Comparison of ENCODE assay signal across 8 cellular contexts in the genomic region with DNA sequence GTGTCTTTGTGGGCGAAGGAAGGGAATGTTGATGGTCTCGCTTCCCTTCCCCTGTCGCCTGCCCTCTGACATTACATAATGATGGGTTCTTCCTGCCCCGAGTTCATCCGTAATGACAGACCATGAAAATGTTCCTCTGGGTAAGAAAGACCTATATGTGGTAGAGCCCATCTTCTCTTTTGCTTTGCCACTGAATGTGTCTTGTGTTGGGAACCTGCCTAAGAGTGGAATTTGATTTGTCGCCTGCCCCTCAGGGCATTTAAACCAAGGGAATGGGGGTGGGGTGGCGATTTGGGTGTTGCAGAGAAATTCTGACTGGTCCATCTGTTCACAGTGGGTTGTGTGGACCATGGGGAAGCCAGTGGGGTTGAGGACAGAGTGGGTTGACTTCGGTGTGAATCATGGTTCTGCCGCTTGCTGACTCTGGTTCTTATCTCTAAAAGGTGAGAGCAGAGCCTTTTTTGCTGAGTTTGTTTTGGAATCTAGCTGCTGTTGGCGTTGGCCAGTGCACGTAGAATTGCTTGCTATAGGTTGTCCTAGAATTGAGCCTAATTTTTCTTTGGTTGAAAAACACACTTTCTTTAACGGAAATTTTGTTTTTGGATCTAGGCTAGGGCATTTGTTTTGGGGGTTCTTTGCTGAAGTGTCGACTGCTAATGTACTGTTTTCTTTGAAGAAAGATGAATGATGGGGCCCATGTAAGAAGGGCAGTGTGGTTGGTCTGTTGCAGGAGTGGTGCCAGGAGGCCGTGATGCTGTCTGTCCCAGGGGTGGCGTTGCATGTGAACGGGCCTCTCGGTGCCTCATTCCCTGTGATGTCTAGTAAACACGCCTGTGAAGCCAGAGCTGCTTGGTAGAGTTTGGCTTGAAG. TPM values are rescaled to one million over a fixed set of nuclear protein-coding genes. Genes with fewer than 3 reads are reported as not detected.
DNase-seq lines count a peak whose midpoint lies in the region; ATAC-seq and TF ChIP-seq lines count a peak whose summit lies in the region.

No MANE protein-coding gene starts in this region.

- no peak for ATAC-seq in GM21786 (IDR thresholded peaks at IDR 0.05; ENCODE audit: unreplicated experiment)

- H3K27ac ChIP-seq in stomach: peak overlapping the region in 4 of 5 donors; percentile 66 to 87 (median 84)

- no peaks in the 10 kb centered on the region for H3K9me3 Mint-ChIP-seq in activated naive CD8-positive, alpha-beta T cell (ENCODE audit: low read depth)
- no peaks in the 10 kb centered on the region for H3K9me3 Mint-ChIP-seq in immature natural killer cell

- no peak for TF ChIP-seq EP300 in stomach (IDR thresholded peaks at IDR 0.05)

- WGBS in stomach, 5 donors: 30 to 45% (median 39%) methylated on average over 18 of the region's 18 CpGs

- H3K4me3 ChIP-seq in LNCaP clone FGC (ENCODE audit: low read depth, low read length) (peak overlapping the region; percentile 59), stomach (peak overlapping the region; percentile 64 to 87 (median 78))

- H3K27ac Mint-ChIP-seq in activated naive CD8-positive, alpha-beta T cell: peak overlapping the region; percentile 93
- H3K27ac Mint-ChIP-seq in immature natural killer cell: peak overlapping the region; percentile 89 to 97 (median 92)

- DNase-seq in DMS53 (lab: John Stamatoyannopoulos, UW): peak; percentile 61
- no peak for DNase-seq in LNCaP clone FGC (ENCODE audit: low read depth)
- peak; percentile 38 to 53 (median 46) for DNase-seq in immature natural killer cell
- DNase-seq in stomach: no peak
- no peak for DNase-seq in COR-L47 (lab: John Stamatoyannopoulos, UW)
- no peak for DNase-seq in D341Med (ENCODE audit: low spot score)

- H3K36me3 Mint-ChIP-seq in activated naive CD8-positive, alpha-beta T cell: no peaks in the 10 kb centered on the region
- H3K36me3 Mint-ChIP-seq in immature natural killer cell: no peaks in the 10 kb centered on the region

- intact Hi-C loops in stomach (cut with DNase I; ENCODE audit: low total_unique reads): no loop called here

- H3K9me3 ChIP-seq in stomach: no peaks in the 10 kb centered on the region

- no peaks in the 10 kb centered on the region for H3K27me3 ChIP-seq in stomach

- no peaks in the 10 kb centered on the region for H3K36me3 ChIP-seq in stomach

- peaks cover 55% of the 10 kb centered on the region for H3K4me1 Mint-ChIP-seq in activated naive CD8-positive, alpha-beta T cell (ENCODE audit: low read depth)
- peaks cover 62% of the 10 kb centered on the region in 2 donors for H3K4me1 Mint-ChIP-seq in immature natural killer cell

- peak overlapping the region; percentile 92 for H3K4me3 Mint-ChIP-seq in activated naive CD8-positive, alpha-beta T cell
- H3K4me3 Mint-ChIP-seq in immature natural killer cell: peak overlapping the region; percentile 89 to 97 (median 92)

- no peak for TF ChIP-seq POLR2A in stomach (IDR thresholded peaks at IDR 0.05)

- peaks cover 17 to 52% (median 29%) of the 10 kb centered on the region in 4 donors for H3K4me1 ChIP-seq in stomach

- no peaks in the 10 kb centered on the region for H3K27me3 Mint-ChIP-seq in activated naive CD8-positive, alpha-beta T cell
- peaks cover 6 to 25% (median 20%) of the 10 kb centered on the region in 3 donors for H3K27me3 Mint-ChIP-seq in immature natural killer cell (ENCODE audit: low read depth in 3 of 3)

- no peak for TF ChIP-seq CTCF in LNCaP clone FGC (IDR thresholded peaks at IDR 0.05; ENCODE audit: control insufficient read depth, extremely low read depth, insufficient read depth)
- no peak for TF ChIP-seq CTCF in stomach (IDR thresholded peaks at IDR 0.05)

RNA-seq across cellular contexts. Expression of a gene that starts 1.3 kb away (rescaled TPM):
- polyA plus RNA-seq in immature natural killer cell: 100 to 1,000 TPM in 1 of 3 donors, 10 to 100 TPM in 2; 34.1 to 101 (median 35.0) TPM
- 10 to 100 TPM; 10.4 to 65.3 (median 23.7) TPM for total RNA-seq in stomach
- polyA plus RNA-seq in stomach: 1 to 10 TPM; 1.5 to 3.8 (median 3.1) TPM

Comparison
In these comparisons a context has a peak if more than half of its experiments do, and no peak if none do; other contexts are left out.
1. DNase-seq: peak in DMS53 (single experiment) and immature natural killer cell (3 of 3); none in LNCaP clone FGC (single experiment), stomach (single experiment), COR-L47 (single experiment) and D341Med (single experiment).
2. RNA of a gene that starts 1.3 kb away (polyA plus RNA-seq): 34.1 to 101 TPM in immature natural killer cell; 1.5 to 3.8 TPM in stomach; every median in the first group is over 4 times any median in the second.